Comparison of ENCODE assay signal across 21 cellular contexts in the genomic region with DNA sequence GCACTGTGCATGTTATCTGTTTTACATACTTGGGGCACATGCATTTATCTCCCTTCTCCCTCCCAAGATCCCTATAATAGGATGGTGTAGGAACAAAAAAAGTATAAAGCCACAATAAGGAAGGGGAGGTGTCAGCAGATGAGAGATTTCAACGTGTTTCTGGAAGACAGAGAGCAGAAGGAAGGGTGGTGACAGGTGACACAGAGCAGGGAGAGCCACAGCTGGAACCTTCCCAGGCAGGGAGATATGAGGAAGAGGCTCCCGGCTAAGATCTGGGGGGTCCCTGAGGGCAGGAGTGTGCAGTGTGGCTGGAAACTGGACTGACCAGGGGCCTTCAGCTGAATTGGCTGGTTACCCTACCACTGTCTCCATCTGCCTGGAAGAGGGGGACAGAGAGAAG.
DNase-seq lines count a peak whose midpoint lies in the region; ATAC-seq lines count a peak whose summit lies in the region.
"Had no signal": no experiment of that assay in that cellular context is flagged by ENCODE, and none has a peak within 500 bp of the region (broad histone marks: within the 10 kb centered on the region; RNA-seq: fewer than 3 reads in every experiment).

No MANE protein-coding gene starts in this region.

- ATAC-seq in Right ventricle myocardium superior (ENCODE audit: poor library complexity), result peak; percentile 57
- ATAC-seq in right cardiac atrium, result no peak
- ATAC-seq in left colon, result peak; percentile 80
- ATAC-seq: CD8-positive, alpha-beta T cell had no signal

- peak overlapping the region; percentile 12 for H3K27ac Mint-ChIP-seq in activated naive CD4-positive, alpha-beta T cell treated with anti-CD3 and anti-CD28 coated beads, Interleukin-2, amount 50 U/mL, for 24 hours
- no peak overlapping the region for H3K27ac Mint-ChIP-seq in activated naive CD4-positive, alpha-beta T cell treated with anti-CD3 and anti-CD28 coated beads, Interleukin-2, amount 10 ng/mL, durations not matched to agents 7 days and 5 days
- H3K27ac Mint-ChIP-seq: B cell; CD8-positive, alpha-beta T cell; HFFc6 had no signal

- no peaks in the 10 kb centered on the region for H3K4me1 Mint-ChIP-seq in activated naive CD4-positive, alpha-beta T cell treated with anti-CD3 and anti-CD28 coated beads, Interleukin-2, amount 50 U/mL, for 24 hours
- H3K4me1 Mint-ChIP-seq in activated naive CD4-positive, alpha-beta T cell treated with anti-CD3 and anti-CD28 coated beads, Interleukin-2, amount 10 ng/mL, durations not matched to agents 7 days and 5 days, result no peaks in the 10 kb centered on the region
- H3K4me1 Mint-ChIP-seq: B cell; CD4-positive, CD25-positive, alpha-beta regulatory T cell had no signal

- WGBS in right cardiac atrium, result 39% methylated on average over 2 of the region's 2 CpGs

- H3K27ac ChIP-seq in right cardiac atrium (ENCODE audit: low read length), result no peak overlapping the region
- H3K27ac ChIP-seq: 22Rv1, BLaER1, C4-2B had no signal

- intact Hi-C loops in Right ventricle myocardium superior (cut with DNase I), result no loop called here
- intact Hi-C loops in right cardiac atrium (cut with DNase I), result no loop called here
- intact Hi-C loops in left colon (cut with DNase I, micrococcal nuclease), result no loop called here

- no peaks in the 10 kb centered on the region for H3K9me3 ChIP-seq in right cardiac atrium (ENCODE audit: control insufficient read depth, low read length)
- H3K9me3 ChIP-seq: BLaER1, Caco-2, HAP-1 had no signal

- no peaks in the 10 kb centered on the region for H3K9me3 Mint-ChIP-seq in activated naive CD4-positive, alpha-beta T cell treated with anti-CD3 and anti-CD28 coated beads, Interleukin-2, amount 50 U/mL, for 24 hours
- no peaks in the 10 kb centered on the region for H3K9me3 Mint-ChIP-seq in activated naive CD4-positive, alpha-beta T cell treated with anti-CD3 and anti-CD28 coated beads, Interleukin-2, amount 10 ng/mL, durations not matched to agents 7 days and 5 days
- H3K9me3 Mint-ChIP-seq: CD4-positive, CD25-positive, alpha-beta regulatory T cell; CD8-positive, alpha-beta T cell; HFFc6 had no signal

- no peaks in the 10 kb centered on the region for H3K4me1 ChIP-seq in right cardiac atrium (ENCODE audit: control insufficient read depth, insufficient read depth, low read length)
- H3K4me1 ChIP-seq: BLaER1, Caco-2, HAP-1 had no signal

- CTCF ChIA-PET in activated naive CD4-positive, alpha-beta T cell treated with anti-CD3 and anti-CD28 coated beads, Interleukin-2, amount 10 ng/mL, durations not matched to agents 7 days and 5 days (lab: Charles Lee), result no interaction called here

- H3K27me3 Mint-ChIP-seq in activated naive CD4-positive, alpha-beta T cell treated with anti-CD3 and anti-CD28 coated beads, Interleukin-2, amount 50 U/mL, for 24 hours, result no peaks in the 10 kb centered on the region
- peaks cover 10% of the 10 kb centered on the region for H3K27me3 Mint-ChIP-seq in activated naive CD4-positive, alpha-beta T cell treated with anti-CD3 and anti-CD28 coated beads, Interleukin-2, amount 10 ng/mL, durations not matched to agents 7 days and 5 days
- H3K27me3 Mint-ChIP-seq: B cell had no signal

- H3K4me3 ChIP-seq in right cardiac atrium (ENCODE audit: low read length), result no peak overlapping the region
- H3K4me3 ChIP-seq: BLaER1, HAP-1 had no signal

- no peaks in the 10 kb centered on the region for H3K36me3 Mint-ChIP-seq in activated naive CD4-positive, alpha-beta T cell treated with anti-CD3 and anti-CD28 coated beads, Interleukin-2, amount 50 U/mL, for 24 hours
- H3K36me3 Mint-ChIP-seq in activated naive CD4-positive, alpha-beta T cell treated with anti-CD3 and anti-CD28 coated beads, Interleukin-2, amount 10 ng/mL, durations not matched to agents 7 days and 5 days, result peaks cover 1% of the 10 kb centered on the region
- H3K36me3 Mint-ChIP-seq: CD4-positive, CD25-positive, alpha-beta regulatory T cell; CD8-positive, alpha-beta T cell had no signal

- no peak overlapping the region for H3K4me3 Mint-ChIP-seq in activated naive CD4-positive, alpha-beta T cell treated with anti-CD3 and anti-CD28 coated beads, Interleukin-2, amount 50 U/mL, for 24 hours
- no peak overlapping the region for H3K4me3 Mint-ChIP-seq in activated naive CD4-positive, alpha-beta T cell treated with anti-CD3 and anti-CD28 coated beads, Interleukin-2, amount 10 ng/mL, durations not matched to agents 7 days and 5 days
- H3K4me3 Mint-ChIP-seq: B cell; CD4-positive, CD25-positive, alpha-beta regulatory T cell; CD8-positive, alpha-beta T cell; HFFc6 had no signal

- H3K27me3 ChIP-seq in right cardiac atrium (ENCODE audit: control insufficient read depth, insufficient read depth), result no peaks in the 10 kb centered on the region
- H3K27me3 ChIP-seq: BLaER1 had no signal

- DNase-seq in activated naive CD4-positive, alpha-beta T cell treated with anti-CD3 and anti-CD28 coated beads, Interleukin-2, amount 10 ng/mL, durations not matched to agents 7 days and 5 days, result no peak
- DNase-seq in Right ventricle myocardium superior (no peak), right cardiac atrium (no peak), ELF-1 (ENCODE audit: low read depth, low spot score) (peak; percentile 7), left colon (no peak), GM03348 (ENCODE audit: low spot score) (no peak), activated gamma-delta T cell treated with Interleukin-2 at 50 U/mL for 16 hours (no peak)
- DNase-seq: Caco-2; CD4-positive, CD25-positive, alpha-beta regulatory T cell; CD8-positive, alpha-beta T cell; DMS153; DND-41; GF-D8; GOT3; HFFc6 had no signal

Comparison
In these comparisons a context has a peak if more than half of its experiments do, and no peak if none do; other contexts are left out.
1. ATAC-seq: peak in Right ventricle myocardium superior (single experiment) and left colon (single experiment); none in right cardiac atrium (0 of 2).